1 cellular context compared by ENCODE assay signal in the genomic region with DNA sequence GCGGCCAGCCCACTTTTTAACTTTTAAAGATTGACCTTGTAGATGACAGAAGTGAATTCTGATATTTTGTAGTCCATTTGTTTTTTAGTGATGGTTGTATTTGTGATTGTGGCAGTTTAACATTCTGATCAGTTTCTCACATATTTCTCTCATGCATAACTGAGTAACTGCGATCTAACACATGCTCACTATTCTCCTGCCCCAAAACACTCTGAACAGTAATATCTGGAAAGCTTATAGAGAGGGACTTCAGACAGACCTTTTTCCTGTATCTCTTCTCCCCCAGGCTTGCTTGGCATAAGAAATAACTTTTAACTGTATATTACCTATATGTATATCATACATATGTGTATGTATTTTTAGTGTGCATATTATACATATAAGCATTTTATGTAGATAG.
TF ChIP-seq lines count a peak whose summit lies in the region.

No MANE protein-coding gene starts in this region.

TF ChIP-seq in GM12878, 131 proteins besides CTCF, POLR2A, EP300 and RAD21 (continued from another document):
- TF ChIP-seq SKIL (IDR thresholded peaks at IDR 0.05; ENCODE audit: low read depth, poor library complexity, severe bottlenecking) = peak; percentile 19
- TF ChIP-seq ZNF622 (IDR thresholded peaks at IDR 0.05) = no peak
- TF ChIP-seq JUNB (IDR thresholded peaks at IDR 0.05) = peak; percentile 14; the same call in 1 of the 2 replicates
- TF ChIP-seq NR2F1 (conservative IDR thresholded peaks at IDR 0.05) = no peak
- TF ChIP-seq, protein P1, sequence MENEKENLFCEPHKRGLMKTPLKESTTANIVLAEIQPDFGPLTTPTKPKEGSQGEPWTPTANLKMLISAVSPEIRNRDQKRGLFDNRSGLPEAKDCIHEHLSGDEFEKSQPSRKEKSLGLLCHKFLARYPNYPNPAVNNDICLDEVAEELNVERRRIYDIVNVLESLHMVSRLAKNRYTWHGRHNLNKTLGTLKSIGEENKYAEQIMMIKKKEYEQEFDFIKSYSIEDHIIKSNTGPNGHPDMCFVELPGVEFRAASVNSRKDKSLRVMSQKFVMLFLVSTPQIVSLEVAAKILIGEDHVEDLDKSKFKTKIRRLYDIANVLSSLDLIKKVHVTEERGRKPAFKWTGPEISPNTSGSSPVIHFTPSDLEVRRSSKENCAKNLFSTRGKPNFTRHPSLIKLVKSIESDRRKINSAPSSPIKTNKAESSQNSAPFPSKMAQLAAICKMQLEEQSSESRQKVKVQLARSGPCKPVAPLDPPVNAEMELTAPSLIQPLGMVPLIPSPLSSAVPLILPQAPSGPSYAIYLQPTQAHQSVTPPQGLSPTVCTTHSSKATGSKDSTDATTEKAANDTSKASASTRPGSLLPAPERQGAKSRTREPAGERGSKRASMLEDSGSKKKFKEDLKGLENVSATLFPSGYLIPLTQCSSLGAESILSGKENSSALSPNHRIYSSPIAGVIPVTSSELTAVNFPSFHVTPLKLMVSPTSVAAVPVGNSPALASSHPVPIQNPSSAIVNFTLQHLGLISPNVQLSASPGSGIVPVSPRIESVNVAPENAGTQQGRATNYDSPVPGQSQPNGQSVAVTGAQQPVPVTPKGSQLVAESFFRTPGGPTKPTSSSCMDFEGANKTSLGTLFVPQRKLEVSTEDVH (IDR thresholded peaks at IDR 0.05; ENCODE audit: low read depth, partially characterized antibody) = no peak
- TF ChIP-seq NKRF (conservative IDR thresholded peaks at IDR 0.05) = no peak
- TF ChIP-seq ZBED1 (IDR thresholded peaks at IDR 0.05; ENCODE audit: borderline replicate concordance) = no peak
- TF ChIP-seq DPF2 (IDR thresholded peaks at IDR 0.05) = no peak
- TF ChIP-seq MEF2A (IDR thresholded peaks at IDR 0.05; ENCODE audit: insufficient read depth, low read depth, low read length) = no peak
